ENCODE assay signal across 8 cellular contexts in genomic region chr19:45668342-45668871, GRCh38. TPM values are rescaled to one million over a fixed set of nuclear protein-coding genes. Genes with fewer than 3 reads are reported as not detected.
DNase-seq lines count a peak whose midpoint lies in the region; ATAC-seq, FAIRE-seq and TF ChIP-seq lines count a peak whose summit lies in the region.

No MANE protein-coding gene starts in this region.

- peak overlapping the region in 11 of 21 experiments; percentile 1 to 75 (median 42) for H3K27ac ChIP-seq in skin epidermis

- no peak for TF ChIP-seq CTCF in fibroblast of pulmonary artery (IDR thresholded peaks at IDR 0.05; ENCODE audit: low read length, missing control alignments)

- intact Hi-C loops in Right ventricle myocardium superior (cut with DNase I) (no loop called here), left cardiac atrium (cut with DNase I) (no loop called here)

- FAIRE-seq in GM19239 (lab: Jason Lieb, UNC): no peak

- ATAC-seq in Right ventricle myocardium superior (ENCODE audit: poor library complexity): peak; percentile 1
- ATAC-seq in left cardiac atrium: no peak

- H3K4me3 ChIP-seq in fibroblast of pulmonary artery (replicated peaks; ENCODE audit: low read depth, low read length): peak overlapping the region; percentile 21
- H3K4me3 ChIP-seq in skin epidermis: peak overlapping the region; percentile 4 to 35 (median 26)

- DNase-seq in Right ventricle myocardium superior: no peak
- no peak for DNase-seq in left cardiac atrium
- DNase-seq in activated CD4-positive, alpha-beta T cell treated with anti-CD3 and anti-CD28 coated beads, Interleukin-2, amount 50 U/mL, for 48 hours: peak; percentile 34 to 55
- no peak for DNase-seq in fibroblast of pulmonary artery (ENCODE audit: low read depth)
- no peak for DNase-seq in GM19239 (ENCODE audit: insufficient read length, low spot score)
- no peak for DNase-seq in OCI-M2 (lab: John Stamatoyannopoulos, UW; ENCODE audit: unreplicated experiment)
- DNase-seq in HK-2 (ENCODE audit: unreplicated experiment): no peak

RNA-seq across cellular contexts. Expression of gene GIPR, which starts 0.4 kb away (rescaled TPM):
- total RNA-seq in Right ventricle myocardium superior (3.8 TPM), left cardiac atrium (10 to 100 TPM in 1 of 2 donors, 1 to 10 TPM in 1; 7.2 to 11.0 TPM)

RNA-seq across cellular contexts. Expression of gene SNRPD2, which starts 23.3 kb away (rescaled TPM):
- total RNA-seq in Right ventricle myocardium superior (251 TPM), left cardiac atrium (100 to 1,000 TPM; 251 to 270 TPM)

RNA-seq across cellular contexts. Expression of gene QPCTL, which starts 24.1 kb away (rescaled TPM):
- total RNA-seq in Right ventricle myocardium superior: 1.6 TPM
- total RNA-seq in left cardiac atrium: 1 to 10 TPM; 2.9 to 3.2 TPM

RNA-seq across cellular contexts. Expression of gene EML2, which starts 29.2 kb away (rescaled TPM):
- total RNA-seq in Right ventricle myocardium superior (30.6 TPM), left cardiac atrium (10 to 100 TPM; 30.1 to 34.8 TPM)

Comparison
In these comparisons a context has a peak if more than half of its experiments do, and no peak if none do; other contexts are left out.
1. DNase-seq: peak in activated CD4-positive, alpha-beta T cell treated with anti-CD3 and anti-CD28 coated beads, Interleukin-2, amount 50 U/mL, for 48 hours (2 of 2); none in Right ventricle myocardium superior (single experiment), left cardiac atrium (single experiment), fibroblast of pulmonary artery (single experiment), GM19239 (single experiment), OCI-M2 (single experiment) and HK-2 (single experiment).